ENCODE assay signal across 8 cellular contexts in genomic region chr2:73070651-73071451, GRCh38. TPM values are rescaled to one million over a fixed set of nuclear protein-coding genes. Genes with fewer than 3 reads are reported as not detected.
DNase-seq lines count a peak whose midpoint lies in the region; ATAC-seq and TF ChIP-seq lines count a peak whose summit lies in the region.

No MANE protein-coding gene starts in this region.

- H3K36me3 ChIP-seq in BLaER1 (peaks cover 16% of the 10 kb centered on the region), left lung (peaks cover 0 to 9% of the 10 kb centered on the region in 2 donors)

- peaks cover 3% of the 10 kb centered on the region for H3K36me3 Mint-ChIP-seq in activated CD4-positive, alpha-beta T cell treated with anti-CD3 and anti-CD28 coated beads, Interleukin-2, amount 10 ng/mL, durations not matched to agents 7 days and 5 days (ENCODE audit: low read depth)

- H3K27ac ChIP-seq in BLaER1 (peak overlapping the region; percentile 89), left lung (peak overlapping the region; percentile 91 to 98)

- H3K4me1 ChIP-seq in BLaER1 (peaks cover 19% of the 10 kb centered on the region), left lung (peaks cover 13 to 28% of the 10 kb centered on the region in 2 donors)

- peak overlapping the region; percentile 83 for H3K9ac ChIP-seq in BLaER1

- H4K20me1 ChIP-seq in BLaER1, result 0 out of 2 replicates have a peak, but pooled peaks cover 6% of the 10 kb centered on the region

- DNase-seq in NCI-H524 treated with DMSO at 0.1 percent for 48 hours (lab: John Stamatoyannopoulos, UW) (peak; percentile 63), dedifferentiated amniotic fluid mesenchymal stem cell (ENCODE audit: extremely low spot score) (peak; percentile 94), left lung (peak; percentile 98)
- DNase-seq in activated CD4-positive, alpha-beta T cell treated with anti-CD3 and anti-CD28 coated beads, Interleukin-2, amount 10 ng/mL, durations not matched to agents 7 days and 5 days, result peak; percentile 94
- peak; percentile 97 to 98 for DNase-seq in stimulated activated CD4-positive, alpha-beta T cell treated with anti-CD3 and anti-CD28 coated beads, Interleukin-2, amount 100 ng/mL, for 24 hours

- peak overlapping the region; percentile 95 for H3K27ac Mint-ChIP-seq in activated CD4-positive, alpha-beta T cell treated with anti-CD3 and anti-CD28 coated beads, Interleukin-2, amount 10 ng/mL, durations not matched to agents 7 days and 5 days

- H3K4me2 ChIP-seq in BLaER1, result peak overlapping the region; percentile 89

- TF ChIP-seq CTCF in left lung (IDR thresholded peaks at IDR 0.05), result no peak

- H3K27me3 ChIP-seq in BLaER1 (no peaks in the 10 kb centered on the region), left lung (no peaks in the 10 kb centered on the region)

- no peaks in the 10 kb centered on the region for H3K9me3 Mint-ChIP-seq in activated CD4-positive, alpha-beta T cell treated with anti-CD3 and anti-CD28 coated beads, Interleukin-2, amount 10 ng/mL, durations not matched to agents 7 days and 5 days

- ATAC-seq in GM19351 (IDR thresholded peaks at IDR 0.05; ENCODE audit: unreplicated experiment) (peak; percentile 96), HG03469 (IDR thresholded peaks at IDR 0.05; ENCODE audit: unreplicated experiment) (peak; percentile 91), left lung (peak; percentile 96)

- CTCF ChIA-PET in activated CD4-positive, alpha-beta T cell treated with anti-CD3 and anti-CD28 coated beads, Interleukin-2, amount 10 ng/mL, durations not matched to agents 7 days and 5 days (lab: Charles Lee), result interaction anchor here (1.0 to 2.4 kb wide), 4 partner anchors 13 to 142 kb away, joined by 3 to 10 read pairs (median 4); no protein-coding TSS in a partner anchor

- H3K4me3 Mint-ChIP-seq in activated CD4-positive, alpha-beta T cell treated with anti-CD3 and anti-CD28 coated beads, Interleukin-2, amount 10 ng/mL, durations not matched to agents 7 days and 5 days, result peak overlapping the region; percentile 88

- H3K4me3 ChIP-seq in BLaER1, result peak overlapping the region; percentile 75
- peak overlapping the region; percentile 88 to 95 for H3K4me3 ChIP-seq in left lung

- peaks cover 3% of the 10 kb centered on the region for H3K27me3 Mint-ChIP-seq in activated CD4-positive, alpha-beta T cell treated with anti-CD3 and anti-CD28 coated beads, Interleukin-2, amount 10 ng/mL, durations not matched to agents 7 days and 5 days

- peaks cover 26% of the 10 kb centered on the region for H3K4me1 Mint-ChIP-seq in activated CD4-positive, alpha-beta T cell treated with anti-CD3 and anti-CD28 coated beads, Interleukin-2, amount 10 ng/mL, durations not matched to agents 7 days and 5 days

- POLR2A ChIA-PET in activated CD4-positive, alpha-beta T cell treated with anti-CD3 and anti-CD28 coated beads, Interleukin-2, amount 10 ng/mL, durations not matched to agents 7 days and 5 days (lab: Charles Lee), result no interaction called here

- intact Hi-C loops in left lung (cut with DNase I), result no loop called here

- H3K9me3 ChIP-seq in BLaER1 (no peaks in the 10 kb centered on the region), left lung (no peaks in the 10 kb centered on the region)

RNA-seq across cellular contexts. Expression of gene SFXN5, which starts 0.7 kb away (rescaled TPM):
- 1 to 10 TPM; 7.0 to 10.0 TPM for total RNA-seq in activated CD4-positive, alpha-beta T cell treated with anti-CD3 and anti-CD28 coated beads, Interleukin-2, amount 10 ng/mL, durations not matched to agents 7 days and 5 days
- 10 to 100 TPM; 17.1 to 19.7 TPM for total RNA-seq in left lung

RNA-seq across cellular contexts. Expression of gene RAB11FIP5, which starts 41.9 kb away (rescaled TPM):
- total RNA-seq in activated CD4-positive, alpha-beta T cell treated with anti-CD3 and anti-CD28 coated beads, Interleukin-2, amount 10 ng/mL, durations not matched to agents 7 days and 5 days, result 1 to 10 TPM; 8.5 to 8.7 TPM
- total RNA-seq in left lung, result 10 to 100 TPM; 21.1 to 29.8 TPM

Comparison
In these comparisons a context has a peak if more than half of its experiments do, and no peak if none do; other contexts are left out.
1. Peak in every context shown above with its lines: DNase-seq, ATAC-seq, H3K4me3 ChIP-seq and H3K27ac ChIP-seq.